Comparison of ENCODE assay signal across 18 cellular contexts in the genomic region with DNA sequence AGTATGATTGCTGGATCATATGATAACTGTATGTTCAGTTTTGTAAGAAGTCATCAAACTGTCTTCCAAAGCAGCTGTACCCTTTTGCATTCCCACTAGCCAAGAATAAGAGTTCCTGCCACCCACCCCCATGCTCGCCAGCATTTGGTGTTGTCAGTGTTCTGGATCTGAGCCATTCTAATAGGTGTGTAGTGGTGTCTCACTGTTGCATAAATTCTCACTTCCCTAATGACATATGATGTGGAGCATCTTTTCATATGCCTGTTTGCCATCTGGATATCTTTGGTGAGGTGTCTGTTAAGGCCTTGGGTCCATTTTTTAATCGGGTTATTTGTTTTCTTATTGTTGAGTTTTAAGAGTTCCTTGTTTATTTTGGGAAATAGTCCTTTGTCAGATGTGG.
"Had no signal": no experiment of that assay in that cellular context is flagged by ENCODE, and none has a peak within 500 bp of the region (broad histone marks: within the 10 kb centered on the region; RNA-seq: fewer than 3 reads in every experiment).

No MANE protein-coding gene starts in this region.

- H3K4me3 ChIP-seq: lower lobe of right lung, prostate gland, right atrium auricular region, smooth muscle cell, stomach, testis, tibial artery had no signal

- H3K4me1 ChIP-seq: lower lobe of right lung, prostate gland, right atrium auricular region, stomach, testis, tibial artery had no signal

- H3K9me3 ChIP-seq: lower lobe of right lung, prostate gland, right atrium auricular region, stomach, testis, tibial artery had no signal

- H3K36me3 ChIP-seq: lower lobe of right lung, prostate gland, right atrium auricular region, stomach, tibial artery had no signal

- H3K4me2 ChIP-seq: smooth muscle cell had no signal

- ATAC-seq: left ventricle myocardium superior; lower lobe of right lung; naive thymus-derived CD8-positive, alpha-beta T cell; sciatic nerve had no signal

- H3K27ac ChIP-seq: lower lobe of right lung, prostate gland, right atrium auricular region, stomach, testis, tibial artery had no signal

- DNase-seq: cortex of kidney; left ventricle myocardium superior; lower lobe of right lung; naive thymus-derived CD8-positive, alpha-beta T cell; nephron progenitor cell; nucleus accumbens; stimulated activated CD4-positive, alpha-beta T cell treated with anti-CD3 and anti-CD28 coated beads, Interleukin-12 subunit alpha, Interleukin-12 subunit beta, amount 100 ng/mL, for 4 hours; stimulated activated CD4-positive, alpha-beta T cell treated with anti-CD3 and anti-CD28 coated beads, Interleukin-1b, Interleukin-23, amount 100 ng/mL, for 48 hours; stimulated activated CD4-positive, alpha-beta T cell treated with anti-CD3 and anti-CD28 coated beads, Interleukin-4, amount 100 ng/mL, for 1 hour; stimulated activated CD8-positive, alpha-beta memory T cell treated with anti-CD3 and anti-CD28 coated beads, Interleukin-4, amount 100 ng/mL, for 48 hours; stimulated activated naive CD4-positive, alpha-beta T cell treated with Interleukin-2 at 50 U/mL for 16 hours; stomach; testis; tibial artery had no signal

- H3K27me3 ChIP-seq: right atrium auricular region, stomach, testis, tibial artery had no signal
